Comparison of ENCODE assay signal across 12 cellular contexts in genomic region chr10:88889559-88890337, GRCh38. TPM values are rescaled to one million over a fixed set of nuclear protein-coding genes. Genes with fewer than 3 reads are reported as not detected.
DNase-seq lines count a peak whose midpoint lies in the region; ATAC-seq and TF ChIP-seq lines count a peak whose summit lies in the region.
"Had no signal": no experiment of that assay in that cellular context is flagged by ENCODE, and none has a peak within 500 bp of the region (broad histone marks: within the 10 kb centered on the region; RNA-seq: fewer than 3 reads in every experiment).

No MANE protein-coding gene starts in this region.

- CTCF ChIA-PET in SK-N-SH (lab: Yijun Ruan, JAX): interaction anchor here (1.4 kb wide), 1 partner anchor 43 kb away, joined by 3 read pairs; no protein-coding TSS in a partner anchor
- CTCF ChIA-PET in activated naive CD4-positive, alpha-beta T cell treated with anti-CD3 and anti-CD28 coated beads, Interleukin-2, amount 10 ng/mL, durations not matched to agents 7 days and 5 days (lab: Charles Lee): interaction anchor here (1.0 kb wide), 1 partner anchor 44 kb away, joined by 3 read pairs; no protein-coding TSS in a partner anchor

- no peak overlapping the region for H3K9ac ChIP-seq in SK-N-SH

- no peak for DNase-seq in SK-N-SH
- DNase-seq in activated naive CD4-positive, alpha-beta T cell treated with anti-CD3 and anti-CD28 coated beads, Interleukin-2, amount 10 ng/mL, durations not matched to agents 7 days and 5 days: no peak
- no peak for DNase-seq in mucosa of gallbladder (ENCODE audit: low spot score)
- no peak for DNase-seq in coronary artery (ENCODE audit: low spot score)
- DNase-seq: activated CD4-positive, alpha-beta T cell treated with anti-CD3 and anti-CD28 coated beads, Interleukin-2, amount 50 U/mL, for 4 hours; H7; NCI-H226 had no signal

- H4K20me1 ChIP-seq in SK-N-SH (ENCODE audit: insufficient read depth): no peaks in the 10 kb centered on the region

- WGBS in SK-N-SH (ENCODE audit: low lambda C conversion rate): 86% methylated on average over 1 of the region's 1 CpG

- H3K36me3 ChIP-seq in SK-N-SH (replicated peaks in 1 of 2; ENCODE audit: control insufficient read depth in 1 of 2, insufficient read depth in 2 of 2, low read length in 1 of 2): peaks cover 0 to 4% of the 10 kb centered on the region in 2 experiments

- H3K4me3 ChIP-seq in SK-N-SH (ENCODE audit: low read depth in 2 of 2, low read length in 1 of 2): no peak overlapping the region
- H3K4me3 ChIP-seq in coronary artery: no peak overlapping the region

- no peaks in the 10 kb centered on the region for H3K27me3 Mint-ChIP-seq in stimulated activated memory B cell treated with anti-CD40 and anti-IgM and Interleukin-4, amounts not matched to agents 10 μg/mL and 1 μg/mL and 100 μg/mL, for 72 hours
- no peaks in the 10 kb centered on the region for H3K27me3 Mint-ChIP-seq in activated naive CD4-positive, alpha-beta T cell treated with anti-CD3 and anti-CD28 coated beads, Interleukin-2, amount 10 ng/mL, durations not matched to agents 7 days and 5 days

- no peaks in the 10 kb centered on the region for H3K9me3 Mint-ChIP-seq in stimulated activated memory B cell treated with anti-CD40 and anti-IgM and Interleukin-4, amounts not matched to agents 10 μg/mL and 1 μg/mL and 100 μg/mL, for 72 hours
- H3K9me3 Mint-ChIP-seq in activated naive CD4-positive, alpha-beta T cell treated with anti-CD3 and anti-CD28 coated beads, Interleukin-2, amount 10 ng/mL, durations not matched to agents 7 days and 5 days: no peaks in the 10 kb centered on the region

- peak overlapping the region; percentile 34 for H3K27ac Mint-ChIP-seq in stimulated activated memory B cell treated with anti-CD40 and anti-IgM and Interleukin-4, amounts not matched to agents 10 μg/mL and 1 μg/mL and 100 μg/mL, for 72 hours
- H3K27ac Mint-ChIP-seq in activated naive CD4-positive, alpha-beta T cell treated with anti-CD3 and anti-CD28 coated beads, Interleukin-2, amount 10 ng/mL, durations not matched to agents 7 days and 5 days: no peak overlapping the region

- H3K27ac ChIP-seq in SK-N-SH (ENCODE audit: low read depth in 2 of 2, low read length in 1 of 2) (peak overlapping the region in 1 of 2 experiments; percentile 77; a peak in 1 of 4 replicates), coronary artery (no peak overlapping the region)
- H3K27ac ChIP-seq: 22Rv1 had no signal

- POLR2A ChIA-PET in SK-N-SH (lab: Yijun Ruan, JAX): no interaction called here

- H3K9me2 ChIP-seq in SK-N-SH: no peaks in the 10 kb centered on the region

- peak overlapping the region; percentile 5 for H3K4me3 Mint-ChIP-seq in stimulated activated memory B cell treated with anti-CD40 and anti-IgM and Interleukin-4, amounts not matched to agents 10 μg/mL and 1 μg/mL and 100 μg/mL, for 72 hours
- no peak overlapping the region for H3K4me3 Mint-ChIP-seq in activated naive CD4-positive, alpha-beta T cell treated with anti-CD3 and anti-CD28 coated beads, Interleukin-2, amount 10 ng/mL, durations not matched to agents 7 days and 5 days

- H3K27me3 ChIP-seq in SK-N-SH (ENCODE audit: insufficient read depth): no peaks in the 10 kb centered on the region

- H3K9me3 ChIP-seq in SK-N-SH: no peaks in the 10 kb centered on the region

- H3K4me2 ChIP-seq in SK-N-SH: peak overlapping the region; percentile 13; the same call in 1 of the 2 replicates

- no peak overlapping the region for H2AFZ ChIP-seq in SK-N-SH (ENCODE audit: low read depth)

- peaks cover 51% of the 10 kb centered on the region for H3K4me1 Mint-ChIP-seq in stimulated activated memory B cell treated with anti-CD40 and anti-IgM and Interleukin-4, amounts not matched to agents 10 μg/mL and 1 μg/mL and 100 μg/mL, for 72 hours
- peaks cover 61% of the 10 kb centered on the region for H3K4me1 Mint-ChIP-seq in activated naive CD4-positive, alpha-beta T cell treated with anti-CD3 and anti-CD28 coated beads, Interleukin-2, amount 10 ng/mL, durations not matched to agents 7 days and 5 days

- TF ChIP-seq EP300 in SK-N-SH (IDR thresholded peaks at IDR 0.05; ENCODE audit: borderline replicate concordance in 1 of 2, low read depth in 1 of 2, low read length in 1 of 2): no peak

- no peak for TF ChIP-seq RAD21 in SK-N-SH (IDR thresholded peaks at IDR 0.05; ENCODE audit: low read length)

- H3K79me2 ChIP-seq in SK-N-SH (ENCODE audit: insufficient read depth): peaks cover 80% of the 10 kb centered on the region

- H3F3A ChIP-seq in SK-N-SH (replicated peaks; ENCODE audit: insufficient read depth): peaks cover 41% of the 10 kb centered on the region

- H3K36me3 Mint-ChIP-seq in stimulated activated memory B cell treated with anti-CD40 and anti-IgM and Interleukin-4, amounts not matched to agents 10 μg/mL and 1 μg/mL and 100 μg/mL, for 72 hours: peaks cover 14% of the 10 kb centered on the region
- H3K36me3 Mint-ChIP-seq in activated naive CD4-positive, alpha-beta T cell treated with anti-CD3 and anti-CD28 coated beads, Interleukin-2, amount 10 ng/mL, durations not matched to agents 7 days and 5 days: peaks cover 36% of the 10 kb centered on the region

- ATAC-seq in SK-N-SH treated with all-trans-retinoic acid at 6 μM for 48 hours: no peak
- peak; percentile 64 for ATAC-seq in GM21786 (IDR thresholded peaks at IDR 0.05; ENCODE audit: unreplicated experiment)
- peak; percentile 74 for ATAC-seq in HG03354 (IDR thresholded peaks at IDR 0.05; ENCODE audit: poor library complexity, severe bottlenecking, unreplicated experiment)
- ATAC-seq in stimulated activated memory B cell treated with anti-CD40 and anti-IgM and Interleukin-4, amounts not matched to agents 10 μg/mL and 1 μg/mL and 100 μg/mL, for 72 hours: peak; percentile 58

- TF ChIP-seq CTCF in SK-N-SH (IDR thresholded peaks at IDR 0.05) (no peak), coronary artery (IDR thresholded peaks at IDR 0.05) (no peak)

- peaks cover 9 to 93% of the 10 kb centered on the region in 2 experiments for H3K4me1 ChIP-seq in SK-N-SH (ENCODE audit: control insufficient read depth in 1 of 2, insufficient read depth in 2 of 2, low read depth in 1 of 2, low read length in 1 of 2)

TF ChIP-seq in SK-N-SH, 30 proteins besides CTCF, POLR2A, EP300 and RAD21:
- no peak for TF ChIP-seq TCF12 (IDR thresholded peaks at IDR 0.05)
- TF ChIP-seq USF1 (IDR thresholded peaks at IDR 0.05; ENCODE audit: borderline replicate concordance, low read depth): no peak
- TF ChIP-seq ELF1 (IDR thresholded peaks at IDR 0.05): no peak
- TF ChIP-seq JUND (IDR thresholded peaks at IDR 0.05): no peak
- no peak for TF ChIP-seq EZH2phosphoT487 (IDR thresholded peaks at IDR 0.05; ENCODE audit: borderline replicate concordance, low read depth)

TF ChIP-seq in SK-N-SH treated with all-trans-retinoic acid at 6 μM for 48 hours, 23 proteins besides CTCF, POLR2A, EP300 and RAD21:
- TF ChIP-seq POU6F1 (CRISPR knock-in tag; IDR thresholded peaks at IDR 0.05; ENCODE audit: borderline replicate concordance, low read depth) (no peak), BACH2 (CRISPR knock-in tag; IDR thresholded peaks at IDR 0.05; ENCODE audit: borderline replicate concordance) (no peak), ZNF70 (CRISPR knock-in tag; IDR thresholded peaks at IDR 0.05) (no peak)

RNA-seq across cellular contexts. Expression of gene STAMBPL1, which starts 9.7 kb away (rescaled TPM):
- polyA plus RNA-seq in SK-N-SH (2012; rRNA removed): 25.1 and 32.6 TPM in 2 replicates
- polyA plus RNA-seq in SK-N-SH (2012; cell fraction: cytosol; rRNA removed): 26.1 and 26.3 TPM in 2 replicates
- polyA plus RNA-seq in SK-N-SH (2012; cell fraction: nucleus; rRNA removed): 44.5 and 93.2 TPM in 2 replicates
- 6.8 TPM for total RNA-seq in mucosa of gallbladder

RNA-seq across cellular contexts. Expression of gene ANKRD22, which starts 38.1 kb away (rescaled TPM):
- polyA plus RNA-seq in SK-N-SH (2012; rRNA removed): 0.15 TPM in 2 replicates
- polyA plus RNA-seq in SK-N-SH (2012; cell fraction: cytosol; rRNA removed): 0.13 and 0.30 TPM in 2 replicates
- 0.05 TPM in 1 of 2 replicates, not detected in the other for polyA plus RNA-seq in SK-N-SH (2012; cell fraction: nucleus; rRNA removed)
- 11.6 TPM for total RNA-seq in mucosa of gallbladder
- total RNA-seq: H7 had no signal
